In the genomic region with DNA sequence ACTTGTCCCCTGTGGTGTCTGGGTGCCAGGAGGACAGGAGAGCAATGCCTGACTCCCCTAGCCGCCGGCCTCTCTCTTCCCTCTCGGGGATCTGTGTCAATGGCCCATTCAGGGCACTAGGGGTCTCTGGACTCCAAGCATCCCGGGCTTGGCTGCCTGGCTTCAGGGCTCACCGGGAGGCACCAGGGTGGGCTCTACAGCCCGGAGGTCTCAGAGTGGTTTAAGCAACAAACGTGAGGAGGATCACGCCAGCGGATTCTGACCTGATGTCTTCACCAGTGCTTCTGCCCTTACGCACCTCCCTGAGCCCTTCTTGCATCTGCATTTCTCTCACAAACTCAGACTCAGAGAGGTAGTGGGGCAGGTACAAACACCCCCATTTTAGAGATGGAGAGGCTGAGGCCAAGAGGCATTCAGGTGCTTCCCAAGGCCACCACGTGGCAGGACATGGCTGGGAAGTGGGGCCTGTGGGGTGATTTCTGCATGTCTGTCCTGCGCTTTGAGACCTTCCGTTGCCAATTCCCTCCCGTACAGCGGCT, we compare ENCODE assay signal across 8 cellular contexts.
DNase-seq lines count a peak whose midpoint lies in the region; ATAC-seq and TF ChIP-seq lines count a peak whose summit lies in the region.

No MANE protein-coding gene starts in this region.

- TF ChIP-seq POLR2A in ovary (IDR thresholded peaks at IDR 0.05) = no peak

- H3K4me3 ChIP-seq in SK-N-SH (ENCODE audit: low read depth in 2 of 2, low read length in 1 of 2) (peak overlapping the region in 1 of 2 experiments; percentile 27; a peak in 1 of 4 replicates), ovary (no peak overlapping the region)

- peaks cover 0 to 18% of the 10 kb centered on the region in 2 experiments; a peak in 1 of 4 replicates for H3K4me1 ChIP-seq in SK-N-SH (ENCODE audit: control insufficient read depth in 1 of 2, insufficient read depth in 2 of 2, low read depth in 1 of 2, low read length in 1 of 2)
- H3K4me1 ChIP-seq in ovary (ENCODE audit: insufficient read depth) = no peaks in the 10 kb centered on the region

- no peaks in the 10 kb centered on the region for H3K9me2 ChIP-seq in SK-N-SH

- H3K4me2 ChIP-seq in SK-N-SH = no peak overlapping the region

- DNase-seq in SIG-M5 treated with dmso at 0.1 percent for 504 hours (lab: John Stamatoyannopoulos, UW; ENCODE audit: unreplicated experiment) = peak; percentile 9
- no peak for DNase-seq in SIG-M5 (lab: John Stamatoyannopoulos, UW)
- DNase-seq in SK-N-SH = peak; percentile 82
- peak; percentile 17 for DNase-seq in fibroblast of gingiva (ENCODE audit: low read depth)
- peak in 4 of 5 donors; percentile 16 to 52 (median 42) for DNase-seq in ovary
- DNase-seq in central memory CD4-positive, alpha-beta T cell = no peak

- peak; percentile 83 for ATAC-seq in GM19438 (IDR thresholded peaks at IDR 0.05; ENCODE audit: low read depth, unreplicated experiment)
- peak; percentile 79 for ATAC-seq in HG03354 (IDR thresholded peaks at IDR 0.05; ENCODE audit: poor library complexity, severe bottlenecking, unreplicated experiment)

- no peaks in the 10 kb centered on the region for H3K9me3 ChIP-seq in SK-N-SH
- H3K9me3 ChIP-seq in ovary = no peaks in the 10 kb centered on the region

- peak; percentile 83 for TF ChIP-seq CTCF in SK-N-SH (IDR thresholded peaks at IDR 0.05)
- TF ChIP-seq CTCF in ovary (IDR thresholded peaks at IDR 0.05) = peak in 2 of 3 donors; percentile 29 to 51

- TF ChIP-seq EP300 in SK-N-SH (IDR thresholded peaks at IDR 0.05; ENCODE audit: borderline replicate concordance in 1 of 2, low read depth in 1 of 2, low read length in 1 of 2) (no peak), ovary (IDR thresholded peaks at IDR 0.05) (no peak)

- POLR2A ChIA-PET in SK-N-SH (lab: Yijun Ruan, JAX) = no interaction called here

- H4K20me1 ChIP-seq in SK-N-SH (ENCODE audit: insufficient read depth) = no peaks in the 10 kb centered on the region

- CTCF ChIA-PET in SK-N-SH (lab: Yijun Ruan, JAX) = interaction anchor here (0.6 to 6.9 kb wide), 30 partner anchors 9 to 380 kb away, joined by 3 to 66 read pairs (median 3); no protein-coding TSS in a partner anchor

- intact Hi-C loops in ovary (cut with DNase I) = no loop called here

- H3K79me2 ChIP-seq in SK-N-SH (ENCODE audit: insufficient read depth) = no peaks in the 10 kb centered on the region

- H2AFZ ChIP-seq in SK-N-SH (ENCODE audit: low read depth) = no peak overlapping the region

- H3F3A ChIP-seq in SK-N-SH (replicated peaks; ENCODE audit: insufficient read depth) = no peaks in the 10 kb centered on the region

- WGBS in SK-N-SH (ENCODE audit: low lambda C conversion rate) = 54% methylated on average over 10 of the region's 15 CpGs
- WGBS in ovary, 3 donors = 32 to 41% (median 37%) methylated on average over 14 to 15 of the region's 15 CpGs

- no peak overlapping the region for H3K9ac ChIP-seq in SK-N-SH

- no peaks in the 10 kb centered on the region for H3K36me3 ChIP-seq in SK-N-SH (replicated peaks in 1 of 2; ENCODE audit: control insufficient read depth in 1 of 2, insufficient read depth in 2 of 2, low read length in 1 of 2)
- no peaks in the 10 kb centered on the region for H3K36me3 ChIP-seq in ovary

- TF ChIP-seq RAD21 in SK-N-SH (IDR thresholded peaks at IDR 0.05; ENCODE audit: low read length) = peak; percentile 83

- H3K27ac ChIP-seq in SK-N-SH (ENCODE audit: low read depth in 2 of 2, low read length in 1 of 2) (no peak overlapping the region), ovary (no peak overlapping the region)

- H3K27me3 ChIP-seq in SK-N-SH (ENCODE audit: insufficient read depth) = no peaks in the 10 kb centered on the region
- no peaks in the 10 kb centered on the region for H3K27me3 ChIP-seq in ovary

TF ChIP-seq in SK-N-SH, 30 proteins besides CTCF, POLR2A, EP300 and RAD21:
- no peak for TF ChIP-seq MEF2A (IDR thresholded peaks at IDR 0.05; ENCODE audit: borderline replicate concordance, low read depth)
- no peak for TF ChIP-seq MXI1 (IDR thresholded peaks at IDR 0.05; ENCODE audit: low read depth, low read length)
- peak; percentile 64 for TF ChIP-seq SMC3 (IDR thresholded peaks at IDR 0.05; ENCODE audit: low read depth, low read length)

Comparison
In these comparisons a context has a peak if more than half of its experiments do, and no peak if none do; other contexts are left out.
1. DNase-seq: peak in SIG-M5 treated with dmso at 0.1 percent for 504 hours (single experiment), SK-N-SH (single experiment), fibroblast of gingiva (single experiment) and ovary (4 of 5); none in SIG-M5 (single experiment) and central memory CD4-positive, alpha-beta T cell (single experiment).